9 cellular contexts compared by ENCODE assay signal in the genomic region with DNA sequence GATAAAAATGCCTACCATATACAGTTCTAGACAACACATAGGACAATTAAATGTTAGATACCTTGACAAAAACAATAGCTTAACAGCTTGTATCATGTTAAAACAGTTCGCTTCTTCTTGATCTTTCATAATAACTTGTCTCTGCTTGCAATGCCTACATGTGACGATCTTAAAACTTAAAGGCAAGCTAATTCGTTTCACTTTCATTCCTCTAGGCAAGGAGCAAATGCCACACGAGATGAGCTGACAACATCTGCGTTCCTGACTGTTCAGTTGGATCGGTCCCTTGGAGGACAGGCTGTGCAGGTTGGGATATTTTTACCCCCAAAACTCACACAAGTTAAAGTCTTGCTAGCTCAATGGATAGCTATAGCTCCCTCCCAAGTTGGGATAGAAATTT. TPM values are rescaled to one million over a fixed set of nuclear protein-coding genes. Genes with fewer than 3 reads are reported as not detected.
DNase-seq lines count a peak whose midpoint lies in the region; ATAC-seq and TF ChIP-seq lines count a peak whose summit lies in the region.
"Had no signal": no experiment of that assay in that cellular context is flagged by ENCODE, and none has a peak within 500 bp of the region (broad histone marks: within the 10 kb centered on the region; RNA-seq: fewer than 3 reads in every experiment).

No MANE protein-coding gene starts in this region.

- H3K36me3 ChIP-seq in CD8-positive, alpha-beta memory T cell (ENCODE audit: insufficient read depth, low read length), result no peaks in the 10 kb centered on the region

- H3K27ac ChIP-seq in CD8-positive, alpha-beta memory T cell (ENCODE audit: low read depth, low read length), result peak overlapping the region; percentile 6
- H3K27ac ChIP-seq: HL-60 had no signal

- peak overlapping the region; percentile 45 for H3K4me3 ChIP-seq in CD8-positive, alpha-beta memory T cell (ENCODE audit: low read length)

- DNase-seq in CD8-positive, alpha-beta memory T cell, result peak in 2 of 5 donors; percentile 26 to 30
- peak; percentile 38 for DNase-seq in central memory CD4-positive, alpha-beta T cell
- no peak for DNase-seq in activated CD4-positive, CD25-positive, alpha-beta regulatory T cell (lab: John Stamatoyannopoulos, UW)
- no peak for DNase-seq in endothelial cell (ENCODE audit: low spot score)
- no peak for DNase-seq in COR-L47 (lab: John Stamatoyannopoulos, UW)
- no peak for DNase-seq in effector CD8-positive, alpha-beta T cell (lab: John Stamatoyannopoulos, UW)

- CTCF ChIA-PET in CD8-positive, alpha-beta memory T cell (lab: Charles Lee), result interaction anchor here (0.7 to 1.9 kb wide), 3 partner anchors 51 to 1948 kb away, joined by 4 to 14 read pairs (median 5); partner anchors contain the start of gene ARL4A

- H3K36me3 Mint-ChIP-seq in CD8-positive, alpha-beta memory T cell, result peaks cover 0 to 1% (median 0%) of the 10 kb centered on the region in 3 donors
- no peaks in the 10 kb centered on the region for H3K36me3 Mint-ChIP-seq in endothelial cell (ENCODE audit: low read depth, unreplicated experiment)

- ATAC-seq in GM19438 (IDR thresholded peaks at IDR 0.05; ENCODE audit: low read depth, unreplicated experiment), result peak; percentile 62
- peak; percentile 80 for ATAC-seq in HG03442 (IDR thresholded peaks at IDR 0.05; ENCODE audit: unreplicated experiment)

- no peaks in the 10 kb centered on the region for H3K9me3 ChIP-seq in CD8-positive, alpha-beta memory T cell (ENCODE audit: low read length)

- peak overlapping the region; percentile 71 to 86 (median 81) for H3K4me3 Mint-ChIP-seq in CD8-positive, alpha-beta memory T cell
- H3K4me3 Mint-ChIP-seq in endothelial cell (ENCODE audit: unreplicated experiment), result no peak overlapping the region

- H3K27me3 ChIP-seq in CD8-positive, alpha-beta memory T cell (ENCODE audit: insufficient read depth, low read length, poor library complexity, severe bottlenecking), result no peaks in the 10 kb centered on the region

- peak overlapping the region; percentile 49 to 91 (median 70) for H3K27ac Mint-ChIP-seq in CD8-positive, alpha-beta memory T cell
- H3K27ac Mint-ChIP-seq in endothelial cell (ENCODE audit: unreplicated experiment), result no peak overlapping the region

- TF ChIP-seq CTCF in endothelial cell (IDR thresholded peaks at IDR 0.05; ENCODE audit: unreplicated experiment), result no peak

- H3K4me1 ChIP-seq in CD8-positive, alpha-beta memory T cell (ENCODE audit: insufficient read depth, low read length), result peaks cover 5% of the 10 kb centered on the region

- peaks cover 0 to 20% of the 10 kb centered on the region in 2 donors for H3K27me3 Mint-ChIP-seq in CD8-positive, alpha-beta memory T cell
- H3K27me3 Mint-ChIP-seq in endothelial cell (ENCODE audit: unreplicated experiment), result no peaks in the 10 kb centered on the region

- H3K9me3 Mint-ChIP-seq in CD8-positive, alpha-beta memory T cell, result peaks cover 0 to 1% (median 0%) of the 10 kb centered on the region in 5 donors
- no peaks in the 10 kb centered on the region for H3K9me3 Mint-ChIP-seq in endothelial cell (ENCODE audit: unreplicated experiment)

- peaks cover 15 to 27% (median 25%) of the 10 kb centered on the region in 3 donors for H3K4me1 Mint-ChIP-seq in CD8-positive, alpha-beta memory T cell
- no peaks in the 10 kb centered on the region for H3K4me1 Mint-ChIP-seq in endothelial cell (ENCODE audit: unreplicated experiment)

- POLR2A ChIA-PET in CD8-positive, alpha-beta memory T cell (lab: Charles Lee), result interaction anchor here (0.7 kb wide), 2 partner anchors 51 to 85 kb away, joined by 3 to 4 read pairs; no protein-coding TSS in a partner anchor

RNA-seq across cellular contexts. Expression of gene ARL4A, which starts 51.6 kb away (rescaled TPM):
- 10 to 100 TPM; 10.6 to 11.6 TPM for total RNA-seq in CD8-positive, alpha-beta memory T cell
- 50.3 TPM for polyA plus RNA-seq in CD8-positive, alpha-beta memory T cell
- total RNA-seq in endothelial cell (ENCODE audit: unreplicated experiment), result 41.2 TPM
